ENCODE assay signal across 19 cellular contexts in the genomic region with DNA sequence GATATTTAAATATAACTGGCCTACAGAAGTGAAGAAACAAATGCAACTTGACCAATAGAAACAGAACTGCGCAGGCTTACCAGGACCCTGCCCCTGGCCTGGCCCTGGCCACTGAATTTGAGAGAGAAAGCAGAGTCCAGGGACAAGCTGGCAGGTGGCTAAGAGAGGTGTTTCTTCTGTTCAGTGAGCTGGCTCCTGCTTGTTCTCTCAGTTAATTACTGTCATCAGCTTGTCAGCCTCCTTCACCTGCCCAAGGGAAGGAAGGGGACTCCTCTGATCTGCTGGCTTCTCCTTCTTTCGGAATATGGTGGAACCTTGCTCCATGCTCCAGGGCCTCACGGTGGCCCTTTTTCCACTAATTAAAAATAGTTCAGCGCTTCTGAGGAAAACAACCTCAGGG.
"Had no signal": no experiment of that assay in that cellular context is flagged by ENCODE, and none has a peak within 500 bp of the region (broad histone marks: within the 10 kb centered on the region; RNA-seq: fewer than 3 reads in every experiment).

No MANE protein-coding gene starts in this region.

- FAIRE-seq: frontal cortex had no signal

- H3K27me3 Mint-ChIP-seq: activated B cell treated with CpG ODN at 0.5 μM for 24 hours; activated CD4-positive, alpha-beta T cell treated with anti-CD3 and anti-CD28 coated beads, Interleukin-2, amount 10 ng/mL, durations not matched to agents 24 days and 14 days had no signal

- H3K36me3 Mint-ChIP-seq: activated naive CD4-positive, alpha-beta T cell treated with anti-CD3 and anti-CD28 coated beads, Interleukin-2, amount 50 U/mL, for 72 hours had no signal

- DNase-seq: activated B cell treated with CpG ODN at 0.5 μM for 24 hours; activated CD4-positive, alpha-beta T cell treated with anti-CD3 and anti-CD28 coated beads, Interleukin-2, amount 10 ng/mL, durations not matched to agents 24 days and 14 days; activated CD8-positive, alpha-beta memory T cell treated with anti-CD3 and anti-CD28 coated beads, Interleukin-2, amount 50 U/mL, for 4 hours; activated CD8-positive, alpha-beta T cell treated with anti-CD3 and anti-CD28 coated beads, Interleukin-2, amount 10 ng/mL, durations not matched to agents 7 days and 5 days; activated gamma-delta T cell; activated T-cell treated with anti-CD3 and anti-CD28 coated beads, Interleukin-2, amount 50 U/mL, for 72 hours; heart left ventricle; left cardiac atrium; lower lobe of right lung; occipital lobe; stimulated activated CD4-positive, alpha-beta T cell treated with anti-CD3 and anti-CD28 coated beads, Interleukin-15, amount 100 ng/mL, for 24 hours; stimulated activated CD4-positive, alpha-beta T cell treated with anti-CD3 and anti-CD28 coated beads, Interleukin-4, amount 100 ng/mL, for 4 hours; stimulated activated CD8-positive, alpha-beta memory T cell treated with anti-CD3 and anti-CD28 coated beads, Interleukin-4, amount 100 ng/mL, for 48 hours; stimulated activated naive CD4-positive, alpha-beta T cell treated with Interleukin-2 at 50 U/mL for 16 hours; trophoblast cell had no signal

- H3K9me3 Mint-ChIP-seq: activated B cell treated with CpG ODN at 0.5 μM for 24 hours; activated CD4-positive, alpha-beta T cell treated with anti-CD3 and anti-CD28 coated beads, Interleukin-2, amount 10 ng/mL, durations not matched to agents 24 days and 14 days; activated naive CD4-positive, alpha-beta T cell treated with anti-CD3 and anti-CD28 coated beads, Interleukin-2, amount 50 U/mL, for 72 hours; activated T-cell treated with anti-CD3 and anti-CD28 coated beads, Interleukin-2, amount 50 U/mL, for 72 hours; nephron had no signal

- H3K4me1 Mint-ChIP-seq: activated B cell treated with CpG ODN at 0.5 μM for 24 hours; activated CD4-positive, alpha-beta T cell treated with anti-CD3 and anti-CD28 coated beads, Interleukin-2, amount 10 ng/mL, durations not matched to agents 24 days and 14 days had no signal

- H3K4me3 Mint-ChIP-seq: activated B cell treated with CpG ODN at 0.5 μM for 24 hours; activated CD4-positive, alpha-beta T cell treated with anti-CD3 and anti-CD28 coated beads, Interleukin-2, amount 10 ng/mL, durations not matched to agents 24 days and 14 days; activated CD8-positive, alpha-beta T cell treated with anti-CD3 and anti-CD28 coated beads, Interleukin-2, amount 10 ng/mL, durations not matched to agents 7 days and 5 days; activated T-cell treated with anti-CD3 and anti-CD28 coated beads, Interleukin-2, amount 50 U/mL, for 72 hours; nephron had no signal

- H3K27ac Mint-ChIP-seq: activated B cell treated with CpG ODN at 0.5 μM for 24 hours; activated CD4-positive, alpha-beta T cell treated with anti-CD3 and anti-CD28 coated beads, Interleukin-2, amount 10 ng/mL, durations not matched to agents 24 days and 14 days; activated CD8-positive, alpha-beta T cell treated with anti-CD3 and anti-CD28 coated beads, Interleukin-2, amount 10 ng/mL, durations not matched to agents 7 days and 5 days; activated naive CD4-positive, alpha-beta T cell treated with anti-CD3 and anti-CD28 coated beads, Interleukin-2, amount 50 U/mL, for 72 hours; activated T-cell treated with anti-CD3 and anti-CD28 coated beads, Interleukin-2, amount 50 U/mL, for 72 hours; progenitor cell of endocrine pancreas had no signal

- ATAC-seq: activated CD8-positive, alpha-beta T cell treated with anti-CD3 and anti-CD28 coated beads, Interleukin-2, amount 10 ng/mL, durations not matched to agents 7 days and 5 days; activated naive CD4-positive, alpha-beta T cell treated with anti-CD3 and anti-CD28 coated beads, Interleukin-2, amount 50 U/mL, for 72 hours; activated T-cell treated with anti-CD3 and anti-CD28 coated beads, Interleukin-2, amount 50 U/mL, for 72 hours; heart left ventricle; left cardiac atrium; lower lobe of right lung had no signal
